In the genomic region with DNA sequence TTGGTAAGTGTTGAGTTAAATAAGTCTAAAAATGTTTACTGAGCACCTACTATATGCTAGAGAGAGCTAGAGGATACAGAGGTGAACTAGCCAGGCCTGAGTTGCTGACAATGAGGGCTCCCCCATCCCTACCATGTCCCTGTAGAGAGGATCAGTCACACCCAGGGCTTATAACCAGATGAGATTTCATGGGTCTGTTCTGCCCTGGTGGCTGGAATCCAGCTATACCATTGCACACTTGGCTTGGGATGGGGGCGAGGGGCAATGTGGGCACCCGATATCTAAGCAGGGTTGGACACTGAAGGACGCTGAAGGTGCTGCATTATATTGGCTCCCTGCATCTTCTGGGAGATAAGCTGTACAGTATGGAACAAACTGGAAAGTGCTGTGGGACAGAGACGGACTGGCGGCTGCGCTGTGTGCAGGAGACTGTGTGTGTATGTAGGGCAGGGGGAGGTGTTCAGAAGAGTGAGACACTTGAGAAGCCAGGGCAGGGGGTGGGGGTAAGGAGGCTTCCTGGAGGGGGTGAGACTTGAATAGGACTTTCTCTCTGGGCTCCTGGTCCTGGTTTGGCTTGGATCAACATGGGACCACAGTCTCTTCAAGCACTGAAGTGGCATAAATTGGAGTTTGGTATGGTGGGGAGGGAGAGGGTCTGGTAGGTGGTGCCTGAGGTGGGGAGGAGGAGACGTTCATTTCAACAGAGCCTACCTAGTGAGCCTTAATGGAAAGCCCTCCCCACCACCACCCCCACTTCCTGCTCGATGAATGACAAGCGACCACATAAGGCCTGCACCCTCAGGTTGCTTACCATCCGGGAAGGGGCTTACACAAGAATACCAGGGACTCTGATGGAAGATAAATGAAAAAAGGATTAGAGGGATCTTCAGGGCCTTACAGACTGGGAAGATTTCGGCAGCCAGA, we compare ENCODE assay signal across 10 cellular contexts. TPM values are rescaled to one million over a fixed set of nuclear protein-coding genes. Genes with fewer than 3 reads are reported as not detected.
DNase-seq lines count a peak whose midpoint lies in the region; ATAC-seq and TF ChIP-seq lines count a peak whose summit lies in the region.
"Had no signal": no experiment of that assay in that cellular context is flagged by ENCODE, and none has a peak within 500 bp of the region (broad histone marks: within the 10 kb centered on the region; RNA-seq: fewer than 3 reads in every experiment).

No MANE protein-coding gene starts in this region.

- no peaks in the 10 kb centered on the region for H3K27me3 ChIP-seq in esophagus muscularis mucosa
- H3K27me3 ChIP-seq: heart left ventricle had no signal

- TF ChIP-seq EP300 in esophagus muscularis mucosa (IDR thresholded peaks at IDR 0.05): no peak

- H3K27ac Mint-ChIP-seq in stimulated activated naive CD8-positive, alpha-beta T cell treated with anti-CD3 and anti-CD28 coated beads, Interleukin-15, Interleukin-2, amounts not matched to agents 100 ng/mL and 50 ng/mL, for 24 hours: peak overlapping the region; percentile 100

- no peaks in the 10 kb centered on the region for H3K36me3 ChIP-seq in esophagus muscularis mucosa
- H3K36me3 ChIP-seq: heart left ventricle, WERI-Rb-1 had no signal

- H3K4me3 ChIP-seq in esophagus muscularis mucosa: peak overlapping the region in 3 of 4 donors; percentile 6 to 61 (median 58)

- no peaks in the 10 kb centered on the region for H3K27me3 Mint-ChIP-seq in stimulated activated naive CD8-positive, alpha-beta T cell treated with anti-CD3 and anti-CD28 coated beads, Interleukin-15, Interleukin-2, amounts not matched to agents 100 ng/mL and 50 ng/mL, for 24 hours

- H3K9me3 ChIP-seq in esophagus muscularis mucosa: no peaks in the 10 kb centered on the region
- H3K9me3 ChIP-seq: heart left ventricle had no signal

- H3K4me1 Mint-ChIP-seq in stimulated activated naive CD8-positive, alpha-beta T cell treated with anti-CD3 and anti-CD28 coated beads, Interleukin-15, Interleukin-2, amounts not matched to agents 100 ng/mL and 50 ng/mL, for 24 hours (ENCODE audit: low read depth): peaks cover 78% of the 10 kb centered on the region

- peaks cover 55 to 85% (median 81%) of the 10 kb centered on the region in 4 donors for H3K4me1 ChIP-seq in esophagus muscularis mucosa

- peaks cover 50% of the 10 kb centered on the region for H3K36me3 Mint-ChIP-seq in stimulated activated naive CD8-positive, alpha-beta T cell treated with anti-CD3 and anti-CD28 coated beads, Interleukin-15, Interleukin-2, amounts not matched to agents 100 ng/mL and 50 ng/mL, for 24 hours (ENCODE audit: low read depth)

- 88% methylated on average over 11 of the region's 11 CpGs for WGBS in esophagus muscularis mucosa

- DNase-seq in NCI-H82 (lab: John Stamatoyannopoulos, UW) (peak; percentile 12), NCI-H82 treated with DMSO at 0.1 percent for 48 hours (lab: John Stamatoyannopoulos, UW; ENCODE audit: unreplicated experiment) (no peak), esophagus muscularis mucosa (ENCODE audit: extremely low spot score) (no peak), HT-29 (ENCODE audit: low spot score) (no peak)
- DNase-seq in activated CD4-positive, alpha-beta T cell treated with anti-CD3 and anti-CD28 coated beads, Interleukin-2, amount 50 U/mL, for 4 hours: peak; percentile 47 to 52
- DNase-seq: heart left ventricle, WERI-Rb-1 had no signal

- peak overlapping the region in 2 of 4 donors; percentile 77 to 92 for H3K27ac ChIP-seq in esophagus muscularis mucosa (replicated peaks in 1 of 4)
- H3K27ac ChIP-seq: WERI-Rb-1 had no signal

- H3K4me3 Mint-ChIP-seq in stimulated activated naive CD8-positive, alpha-beta T cell treated with anti-CD3 and anti-CD28 coated beads, Interleukin-15, Interleukin-2, amounts not matched to agents 100 ng/mL and 50 ng/mL, for 24 hours: peak overlapping the region; percentile 91

- no peak for TF ChIP-seq CTCF in esophagus muscularis mucosa (IDR thresholded peaks at IDR 0.05)

- ATAC-seq in GM21390 (IDR thresholded peaks at IDR 0.05; ENCODE audit: unreplicated experiment): no peak
- ATAC-seq in GM18868 (IDR thresholded peaks at IDR 0.05; ENCODE audit: unreplicated experiment): no peak
- ATAC-seq: heart left ventricle had no signal

- intact Hi-C loops in esophagus muscularis mucosa (cut with DNase I): no loop called here

- no peak for TF ChIP-seq POLR2A in esophagus muscularis mucosa (IDR thresholded peaks at IDR 0.05; ENCODE audit: low read depth)

- no peaks in the 10 kb centered on the region for H3K9me3 Mint-ChIP-seq in stimulated activated naive CD8-positive, alpha-beta T cell treated with anti-CD3 and anti-CD28 coated beads, Interleukin-15, Interleukin-2, amounts not matched to agents 100 ng/mL and 50 ng/mL, for 24 hours

RNA-seq across cellular contexts. Expression of gene CD82, which starts 1.8 kb away (rescaled TPM):
- 10 to 100 TPM; 11.0 to 20.6 (median 16.3) TPM for total RNA-seq in esophagus muscularis mucosa
- total RNA-seq in HT-29 (2014; rRNA removed; shearing (Covaris generic)): 159 and 173 TPM in 2 replicates

Comparison
In these comparisons a context has a peak if more than half of its experiments do, and no peak if none do; other contexts are left out.
1. DNase-seq: peak in NCI-H82 (single experiment) and activated CD4-positive, alpha-beta T cell treated with anti-CD3 and anti-CD28 coated beads, Interleukin-2, amount 50 U/mL, for 4 hours (2 of 2); none in NCI-H82 treated with DMSO at 0.1 percent for 48 hours (single experiment), esophagus muscularis mucosa (single experiment) and HT-29 (single experiment).